Comparison of ENCODE assay signal across 24 cellular contexts in the genomic region with DNA sequence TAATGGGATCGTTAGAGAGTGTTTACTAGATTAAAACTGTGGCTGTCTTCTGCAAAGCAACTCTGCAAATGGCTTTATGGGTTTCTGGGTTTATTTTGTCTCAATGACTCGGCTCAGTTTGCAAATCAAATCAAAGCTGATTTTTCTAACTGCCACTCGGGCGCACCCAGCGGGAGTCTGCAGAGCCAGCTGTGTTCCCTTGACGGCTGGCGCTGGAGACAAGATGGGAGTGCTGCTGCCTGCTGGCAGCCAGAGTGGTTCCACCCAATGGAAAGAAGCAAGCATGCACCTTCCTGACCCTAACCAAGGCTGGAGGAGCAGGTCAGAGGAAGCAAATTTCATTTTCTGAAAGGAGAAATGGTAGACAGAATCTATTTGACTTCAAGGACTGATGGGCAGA.
DNase-seq lines count a peak whose midpoint lies in the region; ATAC-seq and TF ChIP-seq lines count a peak whose summit lies in the region.
"Had no signal": no experiment of that assay in that cellular context is flagged by ENCODE, and none has a peak within 500 bp of the region (broad histone marks: within the 10 kb centered on the region; RNA-seq: fewer than 3 reads in every experiment).

No MANE protein-coding gene starts in this region.

- H3K27me3 ChIP-seq in dorsolateral prefrontal cortex = no peaks in the 10 kb centered on the region
- H3K27me3 ChIP-seq: BLaER1 treated with 17β-estradiol and CSF1 and Interleukin-3, amounts not matched to agents 10 nM and 100 nM; hepatocyte; neutrophil; Peyer's patch; testis had no signal

- TF ChIP-seq CTCF in dorsolateral prefrontal cortex (IDR thresholded peaks at IDR 0.05 in 54 of 56, conservative IDR thresholded peaks at IDR 0.05 in 2 of 56; ENCODE audit: low read depth in 1 of 56, partially characterized antibody in 56 of 56) (peak in 35 of 56 donors; percentile 7 to 51 (median 29)), lower leg skin (IDR thresholded peaks at IDR 0.05) (no peak)

- no peak for TF ChIP-seq POLR2A in lower leg skin (IDR thresholded peaks at IDR 0.05)

- 23 to 36% methylated on average over 7 of the region's 7 CpGs for WGBS in lower leg skin, 2 donors

- ATAC-seq in GM19395 (IDR thresholded peaks at IDR 0.05; ENCODE audit: unreplicated experiment) (no peak), GM21423 (IDR thresholded peaks at IDR 0.05; ENCODE audit: unreplicated experiment) (no peak)
- ATAC-seq: A549, left ventricle myocardium superior, mucosa of descending colon had no signal

- peak overlapping the region in 41 of 59 donors; percentile 11 to 79 (median 53) for H3K27ac ChIP-seq in dorsolateral prefrontal cortex
- peak overlapping the region; percentile 49 for H3K27ac ChIP-seq in substantia nigra (ENCODE audit: low read depth, low read length, poor library complexity, severe bottlenecking)
- H3K27ac ChIP-seq: A549; BLaER1 treated with 17β-estradiol and CSF1 and Interleukin-3, amounts not matched to agents 10 nM and 100 nM; hepatocyte; neutrophil; Peyer's patch; testis had no signal

- DNase-seq in NCI-H524 (lab: John Stamatoyannopoulos, UW) = peak; percentile 34 to 85
- no peak for DNase-seq in NCI-H524 treated with DMSO at 0.1 percent for 48 hours (lab: John Stamatoyannopoulos, UW)
- peak; percentile 100 for DNase-seq in NCI-H345 treated with DMSO at 0.1 percent for 48 hours (lab: John Stamatoyannopoulos, UW; ENCODE audit: unreplicated experiment)
- peak in 9 of 10 donors; percentile 22 to 65 (median 54) for DNase-seq in dorsolateral prefrontal cortex
- DNase-seq in substantia nigra (lab: John Stamatoyannopoulos, UW) = peak in 24 of 49 donors; percentile 6 to 52 (median 20)
- no peak for DNase-seq in lower leg skin (ENCODE audit: low spot score in 2 of 2)
- DNase-seq: activated B cell treated with CpG ODN at 0.5 μM for 24 hours; activated CD4-positive, alpha-beta T cell treated with anti-CD3 and anti-CD28 coated beads, Interleukin-2, amount 50 U/mL, for 48 hours; dermis blood vessel endothelial cell; GF-D8; GOT3; left ventricle myocardium superior; mucosa of descending colon; NCI-H2081; NK-92 treated with Interleukin-12 subunit alpha and Interleukin-12 subunit beta, amount 100 ng/mL, for 24 hours; Peyer's patch; stimulated activated CD4-positive, alpha-beta T cell treated with anti-CD3 and anti-CD28 coated beads, Interleukin-12 subunit alpha, Interleukin-12 subunit beta, amount 100 ng/mL, for 4 hours; testis had no signal

- H3K4me3 ChIP-seq in dorsolateral prefrontal cortex (peak overlapping the region in 1 of 59 donors; percentile 21), lower leg skin (ENCODE audit: low read depth, poor library complexity, severe bottlenecking) (no peak overlapping the region)
- H3K4me3 ChIP-seq: A549; BLaER1 treated with 17β-estradiol and CSF1 and Interleukin-3, amounts not matched to agents 10 nM and 100 nM; hepatocyte; mucosa of descending colon; Peyer's patch; testis had no signal

- intact Hi-C loops in dorsolateral prefrontal cortex (cut with DNase I) (no loop called here), lower leg skin (cut with DNase I; ENCODE audit: low total_unique reads) (no loop called here)

Comparison
In these comparisons a context has a peak if more than half of its experiments do, and no peak if none do; other contexts are left out.
1. DNase-seq: peak in NCI-H524 (2 of 2), NCI-H345 treated with DMSO at 0.1 percent for 48 hours (single experiment) and dorsolateral prefrontal cortex (9 of 10); none in NCI-H524 treated with DMSO at 0.1 percent for 48 hours (single experiment) and lower leg skin (0 of 2).
2. CTCF ChIP-seq: peak in dorsolateral prefrontal cortex (35 of 56); none in lower leg skin (0 of 3).